In genomic region chr19:51372021-51372648, GRCh38 we compare ENCODE assay signal across 16 cellular contexts. TPM values are rescaled to one million over a fixed set of nuclear protein-coding genes. Genes with fewer than 3 reads are reported as not detected.
DNase-seq lines count a peak whose midpoint lies in the region; ATAC-seq, FAIRE-seq and TF ChIP-seq lines count a peak whose summit lies in the region.
"Had no signal": no experiment of that assay in that cellular context is flagged by ENCODE, and none has a peak within 500 bp of the region (broad histone marks: within the 10 kb centered on the region; RNA-seq: fewer than 3 reads in every experiment).

No MANE protein-coding gene starts in this region.

- no peak overlapping the region for H3K9ac ChIP-seq in kidney (ENCODE audit: low read length in 2 of 2)

- no peak overlapping the region for H3K27ac ChIP-seq in kidney (ENCODE audit: low read depth in 2 of 2, low read length in 2 of 2)
- peak overlapping the region; percentile 23 to 65 (median 37) for H3K27ac ChIP-seq in stomach

- peaks cover 3% of the 10 kb centered on the region for H3K9me3 Mint-ChIP-seq in activated naive CD4-positive, alpha-beta T cell treated with anti-CD3 and anti-CD28 coated beads for 36 hours
- no peaks in the 10 kb centered on the region for H3K9me3 Mint-ChIP-seq in activated B cell treated with CpG ODN at 0.5 μM for 24 hours

- H3K27me3 Mint-ChIP-seq in activated naive CD4-positive, alpha-beta T cell treated with anti-CD3 and anti-CD28 coated beads for 36 hours (ENCODE audit: low read depth): no peaks in the 10 kb centered on the region
- H3K27me3 Mint-ChIP-seq in activated B cell treated with CpG ODN at 0.5 μM for 24 hours: no peaks in the 10 kb centered on the region

- H3K27me3 ChIP-seq in stomach: no peaks in the 10 kb centered on the region
- H3K27me3 ChIP-seq: ascending aorta had no signal

- DNase-seq in activated naive CD4-positive, alpha-beta T cell treated with anti-CD3 and anti-CD28 coated beads for 36 hours: no peak
- no peak for DNase-seq in activated naive CD4-positive, alpha-beta T cell (lab: John Stamatoyannopoulos, UW)
- DNase-seq in activated B cell treated with CpG ODN at 0.5 μM for 24 hours (no peak), kidney (peak; percentile 61), stomach (no peak), NCI-H345 (lab: John Stamatoyannopoulos, UW) (no peak), retina (no peak)
- DNase-seq: mesenchymal stem cell, NCI-H146, NCI-H524 had no signal

- intact Hi-C loops in activated naive CD4-positive, alpha-beta T cell treated with anti-CD3 and anti-CD28 coated beads for 36 hours (cut with micrococcal nuclease): loop anchor here (1.0 kb wide), 1 partner anchor 22 kb away; no protein-coding TSS in a partner anchor
- intact Hi-C loops in activated B cell treated with CpG ODN at 0.5 μM for 24 hours (cut with micrococcal nuclease) (no loop called here), kidney (cut with DNase I) (no loop called here), stomach (cut with DNase I; ENCODE audit: low total_unique reads) (no loop called here)

- 77 to 83% (median 81%) methylated on average over 11 to 18 of the region's 18 CpGs for WGBS in stomach, 5 donors

- no peak for TF ChIP-seq CTCF in activated B cell treated with CpG ODN at 0.5 μM for 24 hours (IDR thresholded peaks at IDR 0.05)
- TF ChIP-seq CTCF in kidney (IDR thresholded peaks at IDR 0.05; ENCODE audit: borderline replicate concordance, extremely low read depth, insufficient read depth): no peak
- no peak for TF ChIP-seq CTCF in stomach (IDR thresholded peaks at IDR 0.05)

- no peaks in the 10 kb centered on the region for H3K4me1 ChIP-seq in kidney (ENCODE audit: control insufficient read depth in 1 of 2, insufficient read depth in 1 of 2, low read depth in 1 of 2, low read length in 2 of 2)
- H3K4me1 ChIP-seq in stomach: peaks cover 0 to 15% (median 11%) of the 10 kb centered on the region in 4 donors

- peak overlapping the region; percentile 88 for H3K27ac Mint-ChIP-seq in activated naive CD4-positive, alpha-beta T cell treated with anti-CD3 and anti-CD28 coated beads for 36 hours
- H3K27ac Mint-ChIP-seq in activated B cell treated with CpG ODN at 0.5 μM for 24 hours: peak overlapping the region; percentile 47

- peak overlapping the region; percentile 60 for H3K4me3 Mint-ChIP-seq in activated naive CD4-positive, alpha-beta T cell treated with anti-CD3 and anti-CD28 coated beads for 36 hours
- H3K4me3 Mint-ChIP-seq in activated B cell treated with CpG ODN at 0.5 μM for 24 hours: no peak overlapping the region

- H3K36me3 ChIP-seq in kidney (ENCODE audit: control insufficient read depth in 1 of 2, insufficient read depth in 2 of 2, low read length in 2 of 2) (no peaks in the 10 kb centered on the region), stomach (no peaks in the 10 kb centered on the region)
- H3K36me3 ChIP-seq: ascending aorta had no signal

- H3K9me3 ChIP-seq in kidney (ENCODE audit: control insufficient read depth in 1 of 2, low read length in 2 of 2): no peaks in the 10 kb centered on the region
- no peaks in the 10 kb centered on the region for H3K9me3 ChIP-seq in stomach
- H3K9me3 ChIP-seq: ascending aorta had no signal

- ATAC-seq in activated B cell treated with CpG ODN at 0.5 μM for 24 hours (ENCODE audit: low read depth) (no peak), GM19463 (IDR thresholded peaks at IDR 0.05; ENCODE audit: unreplicated experiment) (no peak)
- ATAC-seq: Panc1 had no signal

- POLR2A ChIA-PET in activated B cell treated with CpG ODN at 0.5 μM for 24 hours (lab: Charles Lee): interaction anchor here (1.0 kb wide), 1 partner anchor 33 kb away, joined by 3 read pairs; no protein-coding TSS in a partner anchor

- TF ChIP-seq POLR2A in stomach (IDR thresholded peaks at IDR 0.05): no peak

- FAIRE-seq in kidney (lab: Jason Lieb, UNC): no peak
- FAIRE-seq: urothelium cell line had no signal

- CTCF ChIA-PET in activated naive CD4-positive, alpha-beta T cell treated with anti-CD3 and anti-CD28 coated beads for 36 hours (lab: Charles Lee): interaction anchor here (0.7 to 1.1 kb wide), 2 partner anchors 22 to 35 kb away, joined by 3 read pairs; no protein-coding TSS in a partner anchor
- CTCF ChIA-PET in activated B cell treated with CpG ODN at 0.5 μM for 24 hours (lab: Charles Lee): interaction anchor here (0.6 kb wide), 1 partner anchor 32 kb away, joined by 3 read pairs; no protein-coding TSS in a partner anchor

- H3K36me3 Mint-ChIP-seq in activated naive CD4-positive, alpha-beta T cell treated with anti-CD3 and anti-CD28 coated beads for 36 hours (ENCODE audit: low read depth): no peaks in the 10 kb centered on the region
- no peaks in the 10 kb centered on the region for H3K36me3 Mint-ChIP-seq in activated B cell treated with CpG ODN at 0.5 μM for 24 hours (ENCODE audit: low read depth)

- H3K4me1 Mint-ChIP-seq in activated naive CD4-positive, alpha-beta T cell treated with anti-CD3 and anti-CD28 coated beads for 36 hours (ENCODE audit: low read depth): peaks cover 73% of the 10 kb centered on the region
- H3K4me1 Mint-ChIP-seq in activated B cell treated with CpG ODN at 0.5 μM for 24 hours: peaks cover 12% of the 10 kb centered on the region

- H3K4me3 ChIP-seq in kidney (ENCODE audit: low read length in 2 of 2): no peak overlapping the region
- H3K4me3 ChIP-seq in stomach: peak overlapping the region in 3 of 4 donors; percentile 3 to 15 (median 10)
- H3K4me3 ChIP-seq: ascending aorta had no signal

- TF ChIP-seq EP300 in stomach (IDR thresholded peaks at IDR 0.05): no peak

RNA-seq across cellular contexts. Expression of gene NKG7, which starts 0.3 kb away (rescaled TPM):
- 10 to 100 TPM; 16.3 to 17.5 TPM for total RNA-seq in activated naive CD4-positive, alpha-beta T cell treated with anti-CD3 and anti-CD28 coated beads for 36 hours
- total RNA-seq in activated B cell treated with CpG ODN at 0.5 μM for 24 hours (1.6 and 2.1 TPM in 2 replicates), kidney (7.9 TPM), stomach (1 to 10 TPM in 1 of 5 donors, not detected in 4; 7.7 TPM)
- polyA plus RNA-seq in kidney (ENCODE audit: insufficient read depth, low read depth, low replicate concordance) (3.5 TPM), stomach (1 to 10 TPM; 2.1 to 7.3 (median 3.1) TPM)
- total RNA-seq: dermis microvascular lymphatic vessel endothelial cell, osteocyte had no signal

RNA-seq across cellular contexts. Expression of gene CLDND2, which starts 3.3 kb away (rescaled TPM):
- total RNA-seq in activated naive CD4-positive, alpha-beta T cell treated with anti-CD3 and anti-CD28 coated beads for 36 hours: under 1 TPM; 0.72 TPM
- 2.2 TPM in 1 of 2 replicates, not detected in the other for total RNA-seq in activated B cell treated with CpG ODN at 0.5 μM for 24 hours
- 1.1 TPM for total RNA-seq in kidney
- 6.9 TPM for polyA plus RNA-seq in kidney (ENCODE audit: insufficient read depth, low read depth, low replicate concordance)
- not detected for total RNA-seq in stomach
- 1 to 10 TPM in 2 of 3 donors, under 1 TPM in 1; 0.88 to 4.3 (median 1.3) TPM for polyA plus RNA-seq in stomach
- total RNA-seq: ascending aorta, dermis microvascular lymphatic vessel endothelial cell, osteocyte had no signal

RNA-seq across cellular contexts. Expression of gene ETFB, which starts 5.9 kb away (rescaled TPM):
- total RNA-seq in activated naive CD4-positive, alpha-beta T cell treated with anti-CD3 and anti-CD28 coated beads for 36 hours: 100 to 1,000 TPM; 118 to 128 TPM
- 43.8 and 49.0 TPM in 2 replicates for total RNA-seq in activated B cell treated with CpG ODN at 0.5 μM for 24 hours
- total RNA-seq in kidney: 76.8 TPM
- 620 TPM for polyA plus RNA-seq in kidney (ENCODE audit: insufficient read depth, low read depth, low replicate concordance)
- 100 to 1,000 TPM in 1 of 5 donors, 10 to 100 TPM in 3, 1 to 10 TPM in 1; 1.2 to 211 (median 53.4) TPM for total RNA-seq in stomach
- 100 to 1,000 TPM; 146 to 177 (median 157) TPM for polyA plus RNA-seq in stomach

RNA-seq across cellular contexts. Expression of gene LIM2, which starts 15.6 kb away (rescaled TPM):
- total RNA-seq in activated naive CD4-positive, alpha-beta T cell treated with anti-CD3 and anti-CD28 coated beads for 36 hours: not detected
- not detected in 2 replicates for total RNA-seq in activated B cell treated with CpG ODN at 0.5 μM for 24 hours
- not detected for total RNA-seq in kidney
- polyA plus RNA-seq in kidney (ENCODE audit: insufficient read depth, low read depth, low replicate concordance): not detected
- not detected for total RNA-seq in stomach
- polyA plus RNA-seq in stomach: not detected
- total RNA-seq: ascending aorta, dermis microvascular lymphatic vessel endothelial cell, osteocyte had no signal

RNA-seq across cellular contexts. Expression of gene C19orf84, which starts 18.3 kb away (rescaled TPM):
- total RNA-seq in activated naive CD4-positive, alpha-beta T cell treated with anti-CD3 and anti-CD28 coated beads for 36 hours: not detected
- total RNA-seq in activated B cell treated with CpG ODN at 0.5 μM for 24 hours: 0.17 TPM in 1 of 2 replicates, not detected in the other
- total RNA-seq in kidney: not detected
- polyA plus RNA-seq in kidney (ENCODE audit: insufficient read depth, low read depth, low replicate concordance): not detected
- total RNA-seq in stomach: not detected
- polyA plus RNA-seq in stomach: not detected
- total RNA-seq: ascending aorta, dermis microvascular lymphatic vessel endothelial cell, osteocyte had no signal

Comparison
In these comparisons a context has a peak if more than half of its experiments do, and no peak if none do; other contexts are left out.
1. H3K27ac ChIP-seq: peak in stomach (5 of 5); none in kidney (0 of 2).
2. H3K4me3 ChIP-seq: peak in stomach (3 of 4); none in kidney (0 of 2).